Comparison of ENCODE assay signal across 8 cellular contexts in the genomic region with DNA sequence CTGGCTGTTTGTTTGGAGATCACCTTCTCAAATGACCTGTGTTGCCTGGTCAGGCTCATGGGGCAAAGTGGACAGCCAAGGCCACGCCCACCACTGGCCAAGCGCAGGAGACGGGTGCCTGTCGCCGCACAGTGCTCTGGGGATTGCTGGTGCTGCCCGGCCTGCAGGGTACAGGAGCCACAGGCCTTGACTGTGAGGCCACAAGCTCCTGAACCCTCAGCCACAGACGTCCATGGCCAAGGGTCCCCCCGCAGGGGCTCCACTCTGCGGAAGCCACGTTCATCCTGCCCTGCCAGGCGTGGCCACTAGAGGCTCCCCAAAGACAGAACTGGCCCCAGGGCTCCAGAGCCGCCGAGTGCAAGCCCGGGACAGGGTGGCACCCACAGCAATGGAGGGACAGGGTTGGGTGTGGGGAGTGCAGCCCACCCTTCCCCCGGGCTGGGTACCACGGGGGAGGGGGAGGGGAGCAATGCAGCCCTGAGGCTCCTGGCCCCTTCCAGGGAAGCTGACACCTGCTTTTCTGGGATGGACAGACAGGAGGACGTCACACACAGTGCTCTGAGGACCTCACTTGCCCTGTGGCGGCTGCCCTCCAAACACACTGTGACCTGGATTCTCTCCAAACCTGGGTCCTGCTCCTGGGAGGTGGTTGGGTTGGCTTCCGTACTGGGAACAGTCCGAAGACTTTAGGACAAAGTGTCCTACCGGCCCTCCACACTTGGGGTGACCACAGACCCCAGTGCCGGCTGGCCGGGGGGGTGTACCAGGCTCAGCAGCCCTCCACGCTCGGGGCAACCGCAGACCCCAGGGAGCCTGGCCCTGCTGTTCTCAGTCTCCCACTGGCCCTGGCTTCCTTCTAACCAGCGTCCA.
DNase-seq lines count a peak whose midpoint lies in the region; ATAC-seq lines count a peak whose summit lies in the region.

No MANE protein-coding gene starts in this region.

- peak overlapping the region; percentile 56 for H3K9ac ChIP-seq in endocrine pancreas (ENCODE audit: control insufficient read depth, insufficient read depth, low read length)

- DNase-seq in NCI-H2081 (lab: John Stamatoyannopoulos, UW) (peak; percentile 82 to 89), NCI-H2081 treated with DMSO at 0.1 percent for 48 hours (lab: John Stamatoyannopoulos, UW) (no peak), NCI-H526 treated with DMSO at 0.1 percent for 48 hours (lab: John Stamatoyannopoulos, UW) (peak; percentile 47), midbrain (lab: John Stamatoyannopoulos, UW) (peak; percentile 82)
- peak; percentile 85 for DNase-seq in activated CD8-positive, alpha-beta memory T cell treated with anti-CD3 and anti-CD28 coated beads for 24 hours
- peak; percentile 54 for DNase-seq in stimulated activated CD8-positive, alpha-beta memory T cell treated with anti-CD3 and anti-CD28 coated beads, Interleukin-4, amount 100 ng/mL, for 24 hours (ENCODE audit: low read depth)

- H3K27me3 ChIP-seq in endocrine pancreas (ENCODE audit: control insufficient read depth, insufficient read depth, low read length), result no peaks in the 10 kb centered on the region

- ATAC-seq in HG03280 (IDR thresholded peaks at IDR 0.05; ENCODE audit: unreplicated experiment), result peak; percentile 56

- no peaks in the 10 kb centered on the region for H3K36me3 ChIP-seq in endocrine pancreas (ENCODE audit: control insufficient read depth, insufficient read depth, low read length)

- no peaks in the 10 kb centered on the region for H3K9me3 ChIP-seq in endocrine pancreas (ENCODE audit: control insufficient read depth, low read length)

- H3K4me3 ChIP-seq in endocrine pancreas (ENCODE audit: control insufficient read depth, insufficient read depth, low read length), result no peak overlapping the region

- no peaks in the 10 kb centered on the region for H3K4me1 ChIP-seq in endocrine pancreas (ENCODE audit: control insufficient read depth, insufficient read depth, low read length)
